ENCODE assay signal across 25 cellular contexts in genomic region chr6:85383042-85383441, GRCh38.
"Had no signal": no experiment of that assay in that cellular context is flagged by ENCODE, and none has a peak within 500 bp of the region (broad histone marks: within the 10 kb centered on the region; RNA-seq: fewer than 3 reads in every experiment).

No MANE protein-coding gene starts in this region.

- ATAC-seq: activated CD8-positive, alpha-beta T cell treated with anti-CD3 and anti-CD28 coated beads, Interleukin-2, amount 10 ng/mL, durations not matched to agents 7 days and 5 days; T-helper 17 cell; WTC11 had no signal

- DNase-seq: activated CD4-positive, alpha-beta T cell treated with anti-CD3 and anti-CD28 coated beads for 48 hours; activated CD4-positive, alpha-beta T cell treated with anti-CD3 and anti-CD28 coated beads, Interleukin-2, amount 50 U/mL, for 4 hours; activated CD4-positive, CD25-positive, alpha-beta regulatory T cell treated with anti-CD3 and anti-CD28 coated beads, Interleukin-2, amount 50 U/mL, for 72 hours; activated CD8-positive, alpha-beta memory T cell treated with anti-CD3 and anti-CD28 coated beads, Interleukin-2, amount 50 U/mL, for 48 hours; activated CD8-positive, alpha-beta T cell treated with anti-CD3 and anti-CD28 coated beads, Interleukin-2, amount 10 ng/mL, durations not matched to agents 7 days and 5 days; activated effector memory CD4-positive, alpha-beta T cell treated with Interleukin-2 at 50 U/mL for 16 hours; activated naive CD4-positive, alpha-beta T cell; activated T-cell treated with anti-CD3 and anti-CD28 coated beads, Interleukin-2, amount 50 U/mL, for 1 hour; aorta; NCI-H1092; NCI-H1417; NCI-H1930; NCI-H2107; NCI-H345; NCI-H510A treated with DMSO at 0.1 percent for 48 hours; NCI-H69; NK-92 treated with Interleukin-12 subunit alpha and Interleukin-12 subunit beta, amount 100 ng/mL, for 24 hours; SHP77 treated with DMSO at 0.1 percent for 48 hours; T-helper 17 cell; T-helper 9 cell had no signal

- H3K4me3 Mint-ChIP-seq: activated CD8-positive, alpha-beta T cell treated with anti-CD3 and anti-CD28 coated beads, Interleukin-2, amount 10 ng/mL, durations not matched to agents 7 days and 5 days; activated naive CD4-positive, alpha-beta T cell treated with anti-CD3 and anti-CD28 coated beads, Interleukin-2, amount 50 U/mL, for 24 hours; activated T-helper 1 cell treated with anti-CD3 and anti-CD28 coated beads, Interleukin-12 subunit alpha, Interleukin-12 subunit beta, Interleukin-2, Interleukin-4 antibody, amounts not matched to agents 30 ng/mL and 10 ng/mL and 1 ng/mL, durations not matched to agents 14 hours and 24 hours and 36 hours; central memory CD8-positive, alpha-beta T cell; T-helper 17 cell; WTC11 had no signal

- H3K4me1 Mint-ChIP-seq: activated naive CD4-positive, alpha-beta T cell treated with anti-CD3 and anti-CD28 coated beads, Interleukin-2, amount 50 U/mL, for 24 hours; central memory CD8-positive, alpha-beta T cell; T-helper 17 cell; WTC11 had no signal

- FAIRE-seq: RCC 7860 had no signal

- H3K27me3 Mint-ChIP-seq: central memory CD8-positive, alpha-beta T cell had no signal

- H3K9me3 Mint-ChIP-seq: activated naive CD4-positive, alpha-beta T cell treated with anti-CD3 and anti-CD28 coated beads, Interleukin-2, amount 50 U/mL, for 24 hours; central memory CD8-positive, alpha-beta T cell had no signal

- H3K27ac Mint-ChIP-seq: activated CD8-positive, alpha-beta T cell treated with anti-CD3 and anti-CD28 coated beads, Interleukin-2, amount 10 ng/mL, durations not matched to agents 7 days and 5 days; activated naive CD4-positive, alpha-beta T cell treated with anti-CD3 and anti-CD28 coated beads, Interleukin-2, amount 50 U/mL, for 24 hours; activated T-helper 1 cell treated with anti-CD3 and anti-CD28 coated beads, Interleukin-12 subunit alpha, Interleukin-12 subunit beta, Interleukin-2, Interleukin-4 antibody, amounts not matched to agents 30 ng/mL and 10 ng/mL and 1 ng/mL, durations not matched to agents 14 hours and 24 hours and 36 hours; T-helper 17 cell; WTC11 had no signal
